In the genomic region with DNA sequence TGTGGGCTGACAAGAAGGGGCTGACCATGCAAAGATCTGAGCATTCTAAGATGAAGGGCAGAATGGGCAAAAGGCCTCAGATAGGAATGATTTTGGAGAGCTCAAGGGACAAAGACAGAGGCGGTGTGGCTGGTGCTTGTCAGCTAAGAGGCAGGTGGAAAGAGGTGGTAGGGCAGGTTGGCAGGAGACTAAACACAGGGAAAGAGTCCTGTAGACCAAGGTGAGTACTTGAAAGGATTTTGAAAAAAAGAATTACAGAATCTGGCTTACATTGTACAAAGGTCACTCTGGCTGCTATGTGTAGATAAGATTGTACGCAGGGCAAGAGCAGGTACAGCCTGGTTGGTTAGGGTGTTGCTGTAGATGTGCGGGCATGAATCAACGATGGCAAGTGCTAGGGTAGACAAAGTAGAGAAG, we compare ENCODE assay signal across 1 cellular context.
TF ChIP-seq lines count a peak whose summit lies in the region.

No MANE protein-coding gene starts in this region.

TF ChIP-seq in HepG2, 621 proteins besides CTCF, POLR2A, EP300 and RAD21 (continued from another document and continues in another):
- TF ChIP-seq HIC2 (CRISPR knock-in tag; IDR thresholded peaks at IDR 0.05; ENCODE audit: low read depth) (peak; percentile 71; the same call in 1 of the 2 replicates), ZZZ3 (CRISPR knock-in tag; IDR thresholded peaks at IDR 0.05; ENCODE audit: borderline replicate concordance) (no peak), SKI (IDR thresholded peaks at IDR 0.05; ENCODE audit: partially characterized antibody) (peak; percentile 28), FOXK1 (CRISPR knock-in tag; IDR thresholded peaks at IDR 0.05; ENCODE audit: borderline replicate concordance, low read depth) (no peak), ZNF530 (CRISPR knock-in tag; IDR thresholded peaks at IDR 0.05; ENCODE audit: low read depth) (no peak), HOXA3 (CRISPR knock-in tag; IDR thresholded peaks at IDR 0.05) (peak; percentile 47), CEBPG (CRISPR knock-in tag; IDR thresholded peaks at IDR 0.05) (peak; percentile 54), TCF7L2 (IDR thresholded peaks at IDR 0.05; ENCODE audit: low read depth, low read length) (no peak), NFE2 (CRISPR knock-in tag; IDR thresholded peaks at IDR 0.05) (no peak), ZNF383 (CRISPR knock-in tag; IDR thresholded peaks at IDR 0.05; ENCODE audit: borderline replicate concordance) (no peak), GABPB1 (CRISPR knock-in tag; IDR thresholded peaks at IDR 0.05) (no peak), HDAC2 (CRISPR knock-in tag; IDR thresholded peaks at IDR 0.05) (peak; percentile 68; the same call in 1 of the 2 replicates), MED8 (CRISPR knock-in tag; IDR thresholded peaks at IDR 0.05; ENCODE audit: insufficient replicate concordance) (no peak), NR2F6 (IDR thresholded peaks at IDR 0.05) (no peak), NR2F6 (CRISPR knock-in tag; IDR thresholded peaks at IDR 0.05) (peak; percentile 53; the same call in 1 of the 2 replicates), ZNF253 (CRISPR knock-in tag; IDR thresholded peaks at IDR 0.05; ENCODE audit: borderline replicate concordance) (no peak), ZNF639 (CRISPR knock-in tag; conservative IDR thresholded peaks at IDR 0.05) (no peak), CREBL2 (CRISPR knock-in tag; IDR thresholded peaks at IDR 0.05; ENCODE audit: borderline replicate concordance) (no peak), HDAC1 (CRISPR knock-in tag; IDR thresholded peaks at IDR 0.05) (no peak; the same call in 1 of the 2 replicates), IKZF1 (IDR thresholded peaks at IDR 0.05) (no peak), SYNCRIP (IDR thresholded peaks at IDR 0.05; ENCODE audit: insufficient read depth, low read depth, low read length) (no peak), ZFP36L1 (CRISPR knock-in tag; IDR thresholded peaks at IDR 0.05) (no peak), ZNF33A (CRISPR knock-in tag; IDR thresholded peaks at IDR 0.05; ENCODE audit: borderline replicate concordance) (no peak), ZNF33B (CRISPR knock-in tag; IDR thresholded peaks at IDR 0.05) (no peak), ATF7 (IDR thresholded peaks at IDR 0.05) (no peak), ATF7 (CRISPR knock-in tag; IDR thresholded peaks at IDR 0.05) (no peak), ZFP36 (IDR thresholded peaks at IDR 0.05; ENCODE audit: borderline replicate concordance, low read depth, low read length, partially characterized antibody) (no peak), MEF2D (CRISPR knock-in tag; IDR thresholded peaks at IDR 0.05) (0 out of 2 replicates have a peak, but pooled peaks have one; percentile 37), FOXA3 (CRISPR knock-in tag; IDR thresholded peaks at IDR 0.05) (peak; percentile 69), TMF1 (CRISPR knock-in tag; IDR thresholded peaks at IDR 0.05; ENCODE audit: low read depth) (no peak), STAG1 (CRISPR knock-in tag; IDR thresholded peaks at IDR 0.05) (0 out of 2 replicates have a peak, but pooled peaks have one; percentile 6), SOX6 (IDR thresholded peaks at IDR 0.05) (no peak), SOX6 (CRISPR knock-in tag; IDR thresholded peaks at IDR 0.05) (peak; percentile 79), TCF7 (IDR thresholded peaks at IDR 0.05; ENCODE audit: low read depth) (no peak), GFI1 (CRISPR knock-in tag; IDR thresholded peaks at IDR 0.05; ENCODE audit: borderline replicate concordance) (peak; percentile 56; the same call in 1 of the 2 replicates), ZFP91 (CRISPR knock-in tag; IDR thresholded peaks at IDR 0.05; ENCODE audit: borderline replicate concordance) (no peak), REPIN1 (CRISPR knock-in tag; IDR thresholded peaks at IDR 0.05; ENCODE audit: borderline replicate concordance, low read depth) (peak; percentile 63; the same call in 1 of the 2 replicates), ZFYVE20 (CRISPR knock-in tag; IDR thresholded peaks at IDR 0.05; ENCODE audit: borderline replicate concordance, low read depth) (no peak), ZMYM4 (CRISPR knock-in tag; IDR thresholded peaks at IDR 0.05) (peak; percentile 55; the same call in 1 of the 2 replicates), BORCS8-MEF2B (CRISPR knock-in tag; IDR thresholded peaks at IDR 0.05) (peak; percentile 66; the same call in 1 of the 2 replicates)
- TF ChIP-seq, protein P1, sequence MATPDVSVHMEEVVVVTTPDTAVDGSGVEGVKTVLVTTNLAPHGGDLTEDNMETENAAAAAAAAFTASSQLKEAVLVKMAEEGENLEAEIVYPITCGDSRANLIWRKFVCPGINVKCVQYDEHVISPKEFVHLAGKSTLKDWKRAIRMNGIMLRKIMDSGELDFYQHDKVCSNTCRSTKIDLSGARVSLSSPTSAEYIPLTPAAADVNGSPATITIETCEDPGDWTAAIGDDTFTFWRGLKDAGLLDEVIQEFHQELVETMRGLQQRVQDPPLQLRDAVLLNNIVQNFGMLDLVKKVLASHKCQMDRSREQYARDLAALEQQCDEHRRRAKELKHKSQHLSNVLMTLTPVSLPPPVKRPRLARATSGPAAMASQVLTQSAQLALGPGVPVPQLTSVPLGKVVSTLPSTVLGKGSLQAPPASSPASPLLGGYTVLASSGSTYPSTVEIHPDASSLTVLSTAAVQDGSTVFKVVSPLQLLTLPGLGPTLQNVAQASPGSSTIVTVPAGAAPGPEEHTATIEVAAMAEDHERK (CRISPR knock-in tag; IDR thresholded peaks at IDR 0.05; ENCODE audit: low read depth), result no peak
- TF ChIP-seq, protein P2, sequence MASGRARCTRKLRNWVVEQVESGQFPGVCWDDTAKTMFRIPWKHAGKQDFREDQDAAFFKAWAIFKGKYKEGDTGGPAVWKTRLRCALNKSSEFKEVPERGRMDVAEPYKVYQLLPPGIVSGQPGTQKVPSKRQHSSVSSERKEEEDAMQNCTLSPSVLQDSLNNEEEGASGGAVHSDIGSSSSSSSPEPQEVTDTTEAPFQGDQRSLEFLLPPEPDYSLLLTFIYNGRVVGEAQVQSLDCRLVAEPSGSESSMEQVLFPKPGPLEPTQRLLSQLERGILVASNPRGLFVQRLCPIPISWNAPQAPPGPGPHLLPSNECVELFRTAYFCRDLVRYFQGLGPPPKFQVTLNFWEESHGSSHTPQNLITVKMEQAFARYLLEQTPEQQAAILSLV (CRISPR knock-in tag; IDR thresholded peaks at IDR 0.05; ENCODE audit: borderline replicate concordance), result no peak
- TF ChIP-seq, protein P3, sequence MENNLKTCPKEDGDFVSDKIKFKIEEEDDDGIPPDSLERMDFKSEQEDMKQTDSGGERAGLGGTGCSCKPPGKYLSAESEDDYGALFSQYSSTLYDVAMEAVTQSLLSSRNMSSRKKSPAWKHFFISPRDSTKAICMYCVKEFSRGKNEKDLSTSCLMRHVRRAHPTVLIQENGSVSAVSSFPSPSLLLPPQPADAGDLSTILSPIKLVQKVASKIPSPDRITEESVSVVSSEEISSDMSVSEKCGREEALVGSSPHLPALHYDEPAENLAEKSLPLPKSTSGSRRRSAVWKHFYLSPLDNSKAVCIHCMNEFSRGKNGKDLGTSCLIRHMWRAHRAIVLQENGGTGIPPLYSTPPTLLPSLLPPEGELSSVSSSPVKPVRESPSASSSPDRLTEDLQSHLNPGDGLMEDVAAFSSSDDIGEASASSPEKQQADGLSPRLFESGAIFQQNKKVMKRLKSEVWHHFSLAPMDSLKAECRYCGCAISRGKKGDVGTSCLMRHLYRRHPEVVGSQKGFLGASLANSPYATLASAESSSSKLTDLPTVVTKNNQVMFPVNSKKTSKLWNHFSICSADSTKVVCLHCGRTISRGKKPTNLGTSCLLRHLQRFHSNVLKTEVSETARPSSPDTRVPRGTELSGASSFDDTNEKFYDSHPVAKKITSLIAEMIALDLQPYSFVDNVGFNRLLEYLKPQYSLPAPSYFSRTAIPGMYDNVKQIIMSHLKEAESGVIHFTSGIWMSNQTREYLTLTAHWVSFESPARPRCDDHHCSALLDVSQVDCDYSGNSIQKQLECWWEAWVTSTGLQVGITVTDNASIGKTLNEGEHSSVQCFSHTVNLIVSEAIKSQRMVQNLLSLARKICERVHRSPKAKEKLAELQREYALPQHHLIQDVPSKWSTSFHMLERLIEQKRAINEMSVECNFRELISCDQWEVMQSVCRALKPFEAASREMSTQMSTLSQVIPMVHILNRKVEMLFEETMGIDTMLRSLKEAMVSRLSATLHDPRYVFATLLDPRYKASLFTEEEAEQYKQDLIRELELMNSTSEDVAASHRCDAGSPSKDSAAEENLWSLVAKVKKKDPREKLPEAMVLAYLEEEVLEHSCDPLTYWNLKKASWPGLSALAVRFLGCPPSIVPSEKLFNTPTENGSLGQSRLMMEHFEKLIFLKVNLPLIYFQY (CRISPR knock-in tag; IDR thresholded peaks at IDR 0.05; ENCODE audit: borderline replicate concordance), result no peak
- TF ChIP-seq, protein P4, sequence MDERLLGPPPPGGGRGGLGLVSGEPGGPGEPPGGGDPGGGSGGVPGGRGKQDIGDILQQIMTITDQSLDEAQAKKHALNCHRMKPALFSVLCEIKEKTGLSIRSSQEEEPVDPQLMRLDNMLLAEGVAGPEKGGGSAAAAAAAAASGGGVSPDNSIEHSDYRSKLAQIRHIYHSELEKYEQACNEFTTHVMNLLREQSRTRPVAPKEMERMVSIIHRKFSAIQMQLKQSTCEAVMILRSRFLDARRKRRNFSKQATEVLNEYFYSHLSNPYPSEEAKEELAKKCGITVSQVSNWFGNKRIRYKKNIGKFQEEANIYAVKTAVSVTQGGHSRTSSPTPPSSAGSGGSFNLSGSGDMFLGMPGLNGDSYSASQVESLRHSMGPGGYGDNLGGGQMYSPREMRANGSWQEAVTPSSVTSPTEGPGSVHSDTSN (CRISPR knock-in tag; IDR thresholded peaks at IDR 0.05), result no peak
